In the genomic region with DNA sequence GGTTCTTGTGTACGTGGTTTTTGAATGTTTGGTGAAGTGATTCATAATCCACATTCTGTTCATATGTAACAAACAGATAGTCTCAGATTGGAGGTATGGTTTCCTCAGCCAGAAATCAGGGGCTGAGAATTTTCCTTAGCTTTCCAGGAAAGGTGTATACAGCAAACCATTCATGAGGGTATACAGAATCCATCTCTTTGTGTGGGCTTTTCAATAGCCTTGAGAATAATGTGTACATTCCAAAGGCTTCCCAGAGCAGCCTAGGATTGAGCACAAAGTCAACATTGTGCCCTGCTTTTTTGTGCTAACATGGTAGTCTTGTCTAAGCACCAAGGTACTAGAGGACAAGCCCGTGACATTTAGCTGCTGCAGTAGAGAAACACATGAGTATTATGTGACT, we compare ENCODE assay signal across 34 cellular contexts.
"Had no signal": no experiment of that assay in that cellular context is flagged by ENCODE, and none has a peak within 500 bp of the region (broad histone marks: within the 10 kb centered on the region; RNA-seq: fewer than 3 reads in every experiment).

No MANE protein-coding gene starts in this region.

- H3K27ac Mint-ChIP-seq: activated naive CD4-positive, alpha-beta T cell treated with anti-CD3 and anti-CD28 coated beads for 36 hours; activated naive CD8-positive, alpha-beta T cell treated with anti-CD3 and anti-CD28 coated beads for 36 hours; endodermal cell; naive thymus-derived CD8-positive, alpha-beta T cell; stimulated activated memory B cell treated with anti-CD40 and anti-IgM and Interleukin-4, amounts not matched to agents 10 μg/mL and 1 μg/mL and 100 μg/mL, for 72 hours; T-helper 2 cell treated with Interferon-gamma antibody and Interleukin-4, amounts not matched to agents 5 μg/mL and 100 μg/mL, for 36 hours had no signal

- ATAC-seq: esophagus mucosa; left lung; lower lobe of right lung; naive thymus-derived CD8-positive, alpha-beta T cell; pancreas; stimulated activated memory B cell treated with anti-CD40 and anti-IgM and Interleukin-4, amounts not matched to agents 10 μg/mL and 1 μg/mL and 100 μg/mL, for 72 hours had no signal

- DNase-seq: activated CD4-positive, alpha-beta T cell treated with anti-CD3 and anti-CD28 coated beads for 4 hours; activated CD4-positive, alpha-beta T cell treated with anti-CD3 and anti-CD28 coated beads, Interleukin-2, amount 50 U/mL, for 48 hours; activated CD8-positive, alpha-beta memory T cell treated with anti-CD3 and anti-CD28 coated beads for 24 hours; activated effector memory CD4-positive, alpha-beta T cell treated with anti-CD3 and anti-CD28 coated beads, Interleukin-2, amount 50 U/mL, for 16 hours; activated naive CD4-positive, alpha-beta T cell treated with anti-CD3 and anti-CD28 coated beads for 36 hours; activated naive CD8-positive, alpha-beta T cell treated with anti-CD3 and anti-CD28 coated beads for 36 hours; adrenal gland; aorta; caudate nucleus; endodermal cell; head of caudate nucleus; kidney glomerular epithelial cell; left lung; lower lobe of right lung; mesenchymal stem cell; naive thymus-derived CD8-positive, alpha-beta T cell; nucleus accumbens; pancreas; retina; sigmoid colon; stimulated activated CD4-positive, alpha-beta T cell treated with anti-CD3 and anti-CD28 coated beads, Interleukin-1b, Interleukin-23, amount 100 ng/mL, for 48 hours; stimulated activated CD4-positive, alpha-beta T cell treated with anti-CD3 and anti-CD28 coated beads, Interleukin-4, amount 100 ng/mL, for 4 hours; stimulated activated CD8-positive, alpha-beta memory T cell treated with anti-CD3 and anti-CD28 coated beads, Interleukin-4, amount 100 ng/mL, for 48 hours; T-helper 1 cell; tibial artery had no signal

- H3K27me3 ChIP-seq: adrenal gland, left lung, pancreas, sigmoid colon, suprapubic skin, tibial artery had no signal

- H3K36me3 ChIP-seq: adrenal gland, left lung, lower lobe of right lung, pancreas, prostate gland, sigmoid colon, suprapubic skin, tibial artery had no signal

- H3K36me3 Mint-ChIP-seq: activated naive CD8-positive, alpha-beta T cell treated with anti-CD3 and anti-CD28 coated beads for 36 hours; brain; stimulated activated memory B cell treated with anti-CD40 and anti-IgM and Interleukin-4, amounts not matched to agents 10 μg/mL and 1 μg/mL and 100 μg/mL, for 72 hours had no signal

- H3K27ac ChIP-seq: adrenal gland, lower lobe of right lung, pancreas, prostate gland, suprapubic skin, tibial artery had no signal

- H3K9me3 Mint-ChIP-seq: neural crest cell; T-helper 2 cell treated with Interferon-gamma antibody and Interleukin-4, amounts not matched to agents 5 μg/mL and 100 μg/mL, for 36 hours had no signal

- H3K9me3 ChIP-seq: adrenal gland, lower lobe of right lung, pancreas, prostate gland, sigmoid colon had no signal

- FAIRE-seq: pancreas, small intestine, urothelium cell line had no signal

- H3K4me1 ChIP-seq: adrenal gland, left lung, lower lobe of right lung, pancreas, prostate gland, suprapubic skin had no signal

- H3K4me3 Mint-ChIP-seq: activated naive CD4-positive, alpha-beta T cell treated with anti-CD3 and anti-CD28 coated beads for 36 hours; activated naive CD8-positive, alpha-beta T cell treated with anti-CD3 and anti-CD28 coated beads for 36 hours; brain; endodermal cell; naive thymus-derived CD8-positive, alpha-beta T cell; neural crest cell; stimulated activated memory B cell treated with anti-CD40 and anti-IgM and Interleukin-4, amounts not matched to agents 10 μg/mL and 1 μg/mL and 100 μg/mL, for 72 hours; T-helper 2 cell treated with Interferon-gamma antibody and Interleukin-4, amounts not matched to agents 5 μg/mL and 100 μg/mL, for 36 hours had no signal

- H3K4me1 Mint-ChIP-seq: activated naive CD8-positive, alpha-beta T cell treated with anti-CD3 and anti-CD28 coated beads for 36 hours; endodermal cell; naive thymus-derived CD8-positive, alpha-beta T cell; stimulated activated memory B cell treated with anti-CD40 and anti-IgM and Interleukin-4, amounts not matched to agents 10 μg/mL and 1 μg/mL and 100 μg/mL, for 72 hours had no signal

- H3K4me3 ChIP-seq: adrenal gland, left lung, lower lobe of right lung, pancreas, prostate gland, sigmoid colon, suprapubic skin, tibial artery had no signal
